Comparison of ENCODE assay signal across 8 cellular contexts in genomic region chrX:16892504-16893362, GRCh38. TPM values are rescaled to one million over a fixed set of nuclear protein-coding genes. Genes with fewer than 3 reads are reported as not detected.
DNase-seq lines count a peak whose midpoint lies in the region; ATAC-seq, FAIRE-seq and TF ChIP-seq lines count a peak whose summit lies in the region.

No MANE protein-coding gene starts in this region.

- 6% methylated on average over 9 of the region's 9 CpGs for WGBS in body of pancreas, 2 donors
- 10 to 14% (median 11%) methylated on average over 9 of the region's 9 CpGs for WGBS in small intestine, 3 donors

- H3K36me3 ChIP-seq in body of pancreas (replicated peaks in 1 of 2; ENCODE audit: insufficient read depth in 1 of 2, low read depth in 2 of 2) (no peaks in the 10 kb centered on the region), small intestine (ENCODE audit: control insufficient read depth in 2 of 2, insufficient read depth in 2 of 2, low read length in 2 of 2) (no peaks in the 10 kb centered on the region)

- no peaks in the 10 kb centered on the region for H3K4me1 ChIP-seq in body of pancreas
- no peaks in the 10 kb centered on the region for H3K4me1 ChIP-seq in small intestine (ENCODE audit: control insufficient read depth in 2 of 2, insufficient read depth in 1 of 2, low read depth in 1 of 2, low read length in 1 of 2)

- intact Hi-C loops in body of pancreas (cut with DNase I) = no loop called here

- no peaks in the 10 kb centered on the region for H3K27me3 ChIP-seq in body of pancreas
- no peaks in the 10 kb centered on the region for H3K27me3 ChIP-seq in small intestine (ENCODE audit: control insufficient read depth in 2 of 2, insufficient read depth in 2 of 2, low read length in 2 of 2)

- peak; percentile 82 for TF ChIP-seq CTCF in GM12864 (IDR thresholded peaks at IDR 0.05; ENCODE audit: low read depth, low read length, missing control alignments)
- peak; percentile 53 to 76 (median 67) for TF ChIP-seq CTCF in body of pancreas (IDR thresholded peaks at IDR 0.05)

- H3K4me3 ChIP-seq in GM12864 (ENCODE audit: low read depth, low read length) (no peak overlapping the region), body of pancreas (no peak overlapping the region), small intestine (ENCODE audit: low read depth in 1 of 2, low read length in 2 of 2) (no peak overlapping the region)

- DNase-seq in GM12864 (ENCODE audit: low read depth) (no peak), NCI-H2081 treated with DMSO at 0.1 percent for 48 hours (lab: John Stamatoyannopoulos, UW) (peak; percentile 13), T-helper 2 cell (peak in 4 of 5 experiments; percentile 31 to 64 (median 42)), body of pancreas (peak; percentile 66 to 78 (median 74)), hypothalamus (lab: John Stamatoyannopoulos, UW) (peak in 42 of 51 donors; percentile 0 to 82 (median 16)), small intestine (peak; percentile 78)

- FAIRE-seq in small intestine (lab: Jason Lieb, UNC) = no peak

- H3K9me3 ChIP-seq in body of pancreas = no peaks in the 10 kb centered on the region
- no peaks in the 10 kb centered on the region for H3K9me3 ChIP-seq in small intestine (ENCODE audit: control insufficient read depth, low read depth)

- no peak for TF ChIP-seq POLR2A in body of pancreas (IDR thresholded peaks at IDR 0.05)
- TF ChIP-seq POLR2A in GM18505 (IDR thresholded peaks at IDR 0.05; ENCODE audit: borderline replicate concordance, extremely low read depth, insufficient read depth, insufficient read length) = no peak

- ATAC-seq in HG02840 (IDR thresholded peaks at IDR 0.05; ENCODE audit: low FRiP score, unreplicated experiment) = peak; percentile 81
- peak; percentile 85 for ATAC-seq in body of pancreas
- ATAC-seq in GM18505 (IDR thresholded peaks at IDR 0.05; ENCODE audit: unreplicated experiment) = no peak

- no peak overlapping the region for H3K27ac ChIP-seq in body of pancreas
- no peak overlapping the region for H3K27ac ChIP-seq in small intestine (ENCODE audit: low read depth in 1 of 2, low read length in 1 of 2)

RNA-seq across cellular contexts. Expression of gene RBBP7, which starts 22.6 kb away (rescaled TPM):
- total RNA-seq in body of pancreas = 10 to 100 TPM; 39.4 to 53.7 TPM
- polyA plus RNA-seq in small intestine = 100 to 1,000 TPM in 1 of 3 donors, 10 to 100 TPM in 2; 50.5 to 113 (median 65.7) TPM

RNA-seq across cellular contexts. Expression of gene REPS2, which starts 53.7 kb away (rescaled TPM):
- total RNA-seq in body of pancreas = 10 to 100 TPM; 15.8 to 19.7 TPM
- polyA plus RNA-seq in small intestine = 1 to 10 TPM; 1.3 to 5.1 (median 1.4) TPM
